20 cellular contexts compared by ENCODE assay signal in the genomic region with DNA sequence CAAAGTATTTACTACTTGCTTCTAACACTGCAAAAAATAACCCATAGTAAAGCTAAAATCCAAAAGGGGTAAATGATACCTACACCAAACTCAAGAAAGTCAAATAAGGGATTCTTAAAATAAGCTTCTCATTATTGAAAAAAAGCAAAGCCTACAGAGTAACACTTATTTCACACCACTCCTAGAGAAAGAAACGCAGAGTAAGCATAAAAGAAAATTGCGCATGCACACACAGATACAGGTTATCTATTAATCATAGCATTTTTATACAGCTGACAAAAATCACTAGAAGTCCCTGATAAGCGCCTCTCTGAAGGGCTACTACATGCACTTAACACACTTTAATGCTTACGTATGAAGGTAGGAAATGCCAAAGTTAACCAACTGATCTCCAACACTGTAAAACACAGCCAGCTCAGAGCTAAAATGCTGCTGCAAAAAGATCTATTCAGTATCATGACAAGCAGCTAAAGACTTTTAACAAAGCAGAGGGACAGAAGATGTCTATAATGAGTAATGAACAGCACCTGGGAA. TPM values are rescaled to one million over a fixed set of nuclear protein-coding genes. Genes with fewer than 3 reads are reported as not detected.
DNase-seq lines count a peak whose midpoint lies in the region; ATAC-seq and TF ChIP-seq lines count a peak whose summit lies in the region.
"Had no signal": no experiment of that assay in that cellular context is flagged by ENCODE, and none has a peak within 500 bp of the region (broad histone marks: within the 10 kb centered on the region; RNA-seq: fewer than 3 reads in every experiment).

No MANE protein-coding gene starts in this region.

- peak overlapping the region; percentile 37; the same call in 1 of the 2 replicates for H3K4me3 ChIP-seq in Karpas-422 (ENCODE audit: low read length)
- H3K4me3 ChIP-seq in endocrine pancreas (ENCODE audit: control insufficient read depth, insufficient read depth, low read length), result peak overlapping the region; percentile 32
- H3K4me3 ChIP-seq in liver (ENCODE audit: low read depth in 1 of 3, low read length in 3 of 3), result no peak overlapping the region
- no peak overlapping the region for H3K4me3 ChIP-seq in sigmoid colon
- no peak overlapping the region for H3K4me3 ChIP-seq in PC-3 (ENCODE audit: low read length)
- H3K4me3 ChIP-seq: BLaER1, MG63, PC-9 had no signal

- TF ChIP-seq RAD21 in liver (IDR thresholded peaks at IDR 0.05), result peak in 1 of 2 donors; percentile 12

- H3K79me2 ChIP-seq in Karpas-422 (ENCODE audit: low read length) (peaks cover 32% of the 10 kb centered on the region), PC-3 (ENCODE audit: low read length) (peaks cover 94% of the 10 kb centered on the region)

- H4K20me1 ChIP-seq in Karpas-422 (ENCODE audit: insufficient read depth, low read depth, low read length) (0 out of 2 replicates have a peak, but pooled peaks cover 3% of the 10 kb centered on the region), PC-3 (ENCODE audit: low read length) (peaks cover 19% of the 10 kb centered on the region)
- H4K20me1 ChIP-seq: BLaER1 had no signal

- peak overlapping the region; percentile 57 for H3K9ac ChIP-seq in Karpas-422 (ENCODE audit: low read length)
- H3K9ac ChIP-seq in endocrine pancreas (ENCODE audit: control insufficient read depth, insufficient read depth, low read length), result no peak overlapping the region
- H3K9ac ChIP-seq in liver (ENCODE audit: low read depth in 1 of 2, low read length in 2 of 2), result no peak overlapping the region
- no peak overlapping the region for H3K9ac ChIP-seq in PC-3 (ENCODE audit: low read length)
- H3K9ac ChIP-seq: BLaER1 had no signal

- TF ChIP-seq CTCF in liver (IDR thresholded peaks at IDR 0.05; ENCODE audit: low read depth, low read length, missing input control) (no peak), sigmoid colon (IDR thresholded peaks at IDR 0.05) (no peak), PC-3 (conservative IDR thresholded peaks at IDR 0.05; ENCODE audit: low read depth, low read length) (no peak)

- intact Hi-C loops in sigmoid colon (cut with DNase I), result no loop called here
- intact Hi-C loops in PC-3 (cut with micrococcal nuclease), result no loop called here

- H3K9me2 ChIP-seq in Karpas-422 (replicated peaks; ENCODE audit: insufficient read depth, low read length) (no peaks in the 10 kb centered on the region), PC-3 (replicated peaks; ENCODE audit: low read length) (no peaks in the 10 kb centered on the region)

- DNase-seq in Karpas-422, result no peak
- DNase-seq in sigmoid colon, result no peak
- DNase-seq in PC-3, result no peak
- no peak for DNase-seq in SHP77 treated with DMSO at 0.1 percent for 48 hours (lab: John Stamatoyannopoulos, UW)
- no peak for DNase-seq in GM03348 (ENCODE audit: low spot score)
- DNase-seq: CD4-positive, alpha-beta memory T cell; DMS153; EL; H7; MG63; NCI-H1092; NCI-H1436 treated with DMSO at 0.1 percent for 48 hours; NCI-H2029; NCI-H748 treated with DMSO at 0.1 percent for 48 hours; PC-9 had no signal

- no peak for TF ChIP-seq EP300 in sigmoid colon (IDR thresholded peaks at IDR 0.05)

- TF ChIP-seq POLR2A in sigmoid colon (IDR thresholded peaks at IDR 0.05), result no peak

- H3K4me2 ChIP-seq in Karpas-422 (ENCODE audit: low read depth, low read length, poor library complexity, severe bottlenecking), result peak overlapping the region; percentile 84
- H3K4me2 ChIP-seq in PC-3 (ENCODE audit: low read length), result no peak overlapping the region
- H3K4me2 ChIP-seq: BLaER1, PC-9 had no signal

- POLR2A ChIA-PET in PC-3 (lab: Charles Lee; ENCODE audit: unreplicated experiment), result no interaction called here

- no peaks in the 10 kb centered on the region for H3K27me3 ChIP-seq in Karpas-422 (ENCODE audit: low read length)
- H3K27me3 ChIP-seq in endocrine pancreas (ENCODE audit: control insufficient read depth, insufficient read depth, low read length), result no peaks in the 10 kb centered on the region
- no peaks in the 10 kb centered on the region for H3K27me3 ChIP-seq in liver (ENCODE audit: control insufficient read depth in 4 of 4, insufficient read depth in 4 of 4, low read length in 3 of 4)
- no peaks in the 10 kb centered on the region for H3K27me3 ChIP-seq in sigmoid colon
- no peaks in the 10 kb centered on the region for H3K27me3 ChIP-seq in PC-3 (ENCODE audit: low read length)
- H3K27me3 ChIP-seq: BLaER1, MG63 had no signal

- H2AFZ ChIP-seq in Karpas-422 (ENCODE audit: low read length) (peak overlapping the region; percentile 13; the same call in 1 of the 2 replicates), PC-3 (ENCODE audit: low read length) (no peak overlapping the region)
- H2AFZ ChIP-seq: PC-9 had no signal

- H3K9me3 ChIP-seq in Karpas-422 (ENCODE audit: low read length) (no peaks in the 10 kb centered on the region), endocrine pancreas (ENCODE audit: control insufficient read depth, low read length) (no peaks in the 10 kb centered on the region), liver (ENCODE audit: control insufficient read depth in 4 of 4, low read length in 3 of 4) (no peaks in the 10 kb centered on the region), sigmoid colon (no peaks in the 10 kb centered on the region), PC-3 (ENCODE audit: low read length) (no peaks in the 10 kb centered on the region)
- H3K9me3 ChIP-seq: BLaER1, MG63 had no signal

- H3K27ac ChIP-seq in Karpas-422 (ENCODE audit: low read length) (peak overlapping the region; percentile 98), liver (ENCODE audit: low read depth in 1 of 2, low read length in 2 of 2) (peak overlapping the region; percentile 41 to 50), sigmoid colon (peak overlapping the region in 3 of 4 donors; percentile 52 to 71 (median 67)), PC-3 (ENCODE audit: low read length) (no peak overlapping the region)
- H3K27ac ChIP-seq: BLaER1, PC-9, RWPE1 had no signal

- H3K36me3 ChIP-seq in Karpas-422 (ENCODE audit: insufficient read depth, low read length) (no peaks in the 10 kb centered on the region), endocrine pancreas (ENCODE audit: control insufficient read depth, insufficient read depth, low read length) (no peaks in the 10 kb centered on the region), liver (ENCODE audit: control insufficient read depth in 4 of 4, insufficient read depth in 3 of 4, low read depth in 1 of 4, low read length in 3 of 4) (no peaks in the 10 kb centered on the region), sigmoid colon (no peaks in the 10 kb centered on the region), PC-3 (ENCODE audit: low read depth, low read length) (no peaks in the 10 kb centered on the region)
- H3K36me3 ChIP-seq: BLaER1 had no signal

- CTCF ChIA-PET in PC-3 (lab: Charles Lee), result no interaction called here

- ATAC-seq in PC-3, result no peak
- no peak for ATAC-seq in GM19035 (IDR thresholded peaks at IDR 0.05; ENCODE audit: unreplicated experiment)

- BruUV-seq in PC-3 (replicated peaks; lab: Mats Ljungman, UMichigan), result no TSS peak

- H3F3A ChIP-seq in PC-3 (ENCODE audit: low read length, unreplicated experiment), result no peaks in the 10 kb centered on the region

- 33% methylated on average over 4 of the region's 4 CpGs for WGBS in liver
- WGBS in sigmoid colon, 2 donors, result 91 to 93% methylated on average over 4 of the region's 4 CpGs

- H3K4me1 ChIP-seq in Karpas-422 (ENCODE audit: low read length) (peaks cover 84% of the 10 kb centered on the region), endocrine pancreas (ENCODE audit: control insufficient read depth, insufficient read depth, low read length) (peaks cover 37% of the 10 kb centered on the region), liver (ENCODE audit: control insufficient read depth in 4 of 4, insufficient read depth in 4 of 4, low read length in 3 of 4) (peaks cover 2 to 64% (median 41%) of the 10 kb centered on the region in 4 donors), sigmoid colon (peaks cover 0 to 86% (median 72%) of the 10 kb centered on the region in 4 donors), PC-3 (ENCODE audit: insufficient read depth, low read length) (no peaks in the 10 kb centered on the region)

TF ChIP-seq in liver, 16 proteins besides CTCF, POLR2A, EP300 and RAD21 (continues in another document):
- TF ChIP-seq, protein P1, sequence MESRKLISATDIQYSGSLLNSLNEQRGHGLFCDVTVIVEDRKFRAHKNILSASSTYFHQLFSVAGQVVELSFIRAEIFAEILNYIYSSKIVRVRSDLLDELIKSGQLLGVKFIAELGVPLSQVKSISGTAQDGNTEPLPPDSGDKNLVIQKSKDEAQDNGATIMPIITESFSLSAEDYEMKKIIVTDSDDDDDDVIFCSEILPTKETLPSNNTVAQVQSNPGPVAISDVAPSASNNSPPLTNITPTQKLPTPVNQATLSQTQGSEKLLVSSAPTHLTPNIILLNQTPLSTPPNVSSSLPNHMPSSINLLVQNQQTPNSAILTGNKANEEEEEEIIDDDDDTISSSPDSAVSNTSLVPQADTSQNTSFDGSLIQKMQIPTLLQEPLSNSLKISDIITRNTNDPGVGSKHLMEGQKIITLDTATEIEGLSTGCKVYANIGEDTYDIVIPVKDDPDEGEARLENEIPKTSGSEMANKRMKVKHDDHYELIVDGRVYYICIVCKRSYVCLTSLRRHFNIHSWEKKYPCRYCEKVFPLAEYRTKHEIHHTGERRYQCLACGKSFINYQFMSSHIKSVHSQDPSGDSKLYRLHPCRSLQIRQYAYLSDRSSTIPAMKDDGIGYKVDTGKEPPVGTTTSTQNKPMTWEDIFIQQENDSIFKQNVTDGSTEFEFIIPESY (IDR thresholded peaks at IDR 0.05), result no peak
- no peak for TF ChIP-seq HNF4A (conservative IDR thresholded peaks at IDR 0.05)

RNA-seq across cellular contexts. Expression of a gene that starts 14.0 kb away (rescaled TPM):
- 24.2 TPM in 2 replicates for total RNA-seq in Karpas-422 (2014; rRNA removed; shearing (Covaris generic); ENCODE audit: low replicate concordance)
- 10 to 100 TPM; 32.7 to 53.6 TPM for total RNA-seq in liver
- 10 to 100 TPM; 14.2 to 18.5 TPM for polyA plus RNA-seq in liver
- 100 to 1,000 TPM; 138 to 164 (median 148) TPM for total RNA-seq in sigmoid colon
- polyA plus RNA-seq in sigmoid colon, result 10 to 100 TPM; 11.6 to 32.4 (median 15.6) TPM
- total RNA-seq in PC-3 (2014; rRNA removed), result 75.1 and 82.5 TPM in 2 replicates

Comparison
In these comparisons a context has a peak if more than half of its experiments do, and no peak if none do; other contexts are left out.
1. H3K4me3 ChIP-seq: peak in Karpas-422 (single experiment) and endocrine pancreas (single experiment); none in liver (0 of 3), sigmoid colon (0 of 4) and PC-3 (single experiment).